8 cellular contexts compared by ENCODE assay signal in genomic region chr11:112219476-112220232, GRCh38. TPM values are rescaled to one million over a fixed set of nuclear protein-coding genes. Genes with fewer than 3 reads are reported as not detected.
A peak's percentile ranks its signal among the peaks of the same experiment; 100 is the strongest.
DNase-seq lines count a peak whose midpoint lies in the region; ATAC-seq and TF ChIP-seq lines count a peak whose summit lies in the region.

No MANE protein-coding gene starts in this region.

- peak; percentile 98 for ATAC-seq in activated naive CD8-positive, alpha-beta T cell treated with anti-CD3 and anti-CD28 coated beads, Interleukin-2, amount 10 ng/mL, durations not matched to agents 7 days and 5 days (ENCODE audit: low read depth)

- no peaks in the 10 kb centered on the region for H3K36me3 Mint-ChIP-seq in activated naive CD8-positive, alpha-beta T cell treated with anti-CD3 and anti-CD28 coated beads, Interleukin-2, amount 10 ng/mL, durations not matched to agents 7 days and 5 days
- H3K36me3 Mint-ChIP-seq in progenitor cell of endocrine pancreas (ENCODE audit: insufficient read depth), result no peaks in the 10 kb centered on the region

- H3K4me1 Mint-ChIP-seq in activated naive CD8-positive, alpha-beta T cell treated with anti-CD3 and anti-CD28 coated beads, Interleukin-2, amount 10 ng/mL, durations not matched to agents 7 days and 5 days, result peaks cover 10% of the 10 kb centered on the region
- peaks cover 6% of the 10 kb centered on the region for H3K4me1 Mint-ChIP-seq in progenitor cell of endocrine pancreas (ENCODE audit: low read depth)

- no peak overlapping the region for H3K4me3 Mint-ChIP-seq in activated naive CD8-positive, alpha-beta T cell treated with anti-CD3 and anti-CD28 coated beads, Interleukin-2, amount 10 ng/mL, durations not matched to agents 7 days and 5 days
- no peak overlapping the region for H3K4me3 Mint-ChIP-seq in progenitor cell of endocrine pancreas (ENCODE audit: low read depth)

- H3K27ac Mint-ChIP-seq in activated naive CD8-positive, alpha-beta T cell treated with anti-CD3 and anti-CD28 coated beads, Interleukin-2, amount 10 ng/mL, durations not matched to agents 7 days and 5 days, result peak overlapping the region; percentile 59
- no peak overlapping the region for H3K27ac Mint-ChIP-seq in progenitor cell of endocrine pancreas

- TF ChIP-seq CTCF in GM12865 (IDR thresholded peaks at IDR 0.05; ENCODE audit: insufficient read depth, low read depth, low read length, missing control alignments) (peak; percentile 64), progenitor cell of endocrine pancreas (IDR thresholded peaks at IDR 0.05; ENCODE audit: unreplicated experiment) (peak; percentile 82)

- CTCF ChIA-PET in HEK293T (lab: Yijun Ruan, JAX), result interaction anchor here (0.6 to 1.6 kb wide), 6 partner anchors 60 to 74 kb away, joined by 3 to 9 read pairs (median 4); no protein-coding TSS in a partner anchor

- intact Hi-C loops in head of caudate nucleus (cut with DNase I), result loop anchor here (5.0 kb wide), 1 partner anchor 58 kb away; no protein-coding TSS in a partner anchor

- no peaks in the 10 kb centered on the region for H3K9me3 Mint-ChIP-seq in activated naive CD8-positive, alpha-beta T cell treated with anti-CD3 and anti-CD28 coated beads, Interleukin-2, amount 10 ng/mL, durations not matched to agents 7 days and 5 days
- H3K9me3 Mint-ChIP-seq in progenitor cell of endocrine pancreas (ENCODE audit: low read depth), result no peaks in the 10 kb centered on the region

- H3K4me3 ChIP-seq in GM12865 (ENCODE audit: low read depth, low read length), result no peak overlapping the region

- no peaks in the 10 kb centered on the region for H3K27me3 Mint-ChIP-seq in activated naive CD8-positive, alpha-beta T cell treated with anti-CD3 and anti-CD28 coated beads, Interleukin-2, amount 10 ng/mL, durations not matched to agents 7 days and 5 days
- H3K27me3 Mint-ChIP-seq in progenitor cell of endocrine pancreas, result peaks cover 3% of the 10 kb centered on the region

- POLR2A ChIA-PET in HEK293T (lab: Yijun Ruan, JAX), result no interaction called here
- POLR2A ChIA-PET in activated naive CD8-positive, alpha-beta T cell treated with anti-CD3 and anti-CD28 coated beads, Interleukin-2, amount 10 ng/mL, durations not matched to agents 7 days and 5 days (lab: Charles Lee), result interaction anchor here (0.6 to 2.1 kb wide), 3 partner anchors 61 to 292 kb away, joined by 3 to 8 read pairs (median 7); no protein-coding TSS in a partner anchor

- peak; percentile 68 for DNase-seq in A172 (ENCODE audit: low spot score)
- DNase-seq in GM12865 (ENCODE audit: low read depth), result peak; percentile 84
- DNase-seq in HEK293T (ENCODE audit: extremely low spot score), result peak; percentile 70
- peak; percentile 75 for DNase-seq in M059J (ENCODE audit: low read depth)
- DNase-seq in RKO (ENCODE audit: low spot score), result peak; percentile 81
- no peak for DNase-seq in activated naive CD8-positive, alpha-beta T cell treated with anti-CD3 and anti-CD28 coated beads, Interleukin-2, amount 10 ng/mL, durations not matched to agents 7 days and 5 days
- peak in 32 of 42 donors; percentile 6 to 84 (median 49) for DNase-seq in head of caudate nucleus
- DNase-seq in progenitor cell of endocrine pancreas (ENCODE audit: low spot score, unreplicated experiment), result peak; percentile 20

TF ChIP-seq in HEK293T, 16 proteins besides CTCF, POLR2A, EP300 and RAD21:
- TF ChIP-seq ELF4 (IDR thresholded peaks at IDR 0.05) (no peak), PKNOX1 (IDR thresholded peaks at IDR 0.05) (0 out of 2 replicates have a peak, but pooled peaks have one; percentile 22), FOXM1 (IDR thresholded peaks at IDR 0.05; ENCODE audit: borderline replicate concordance) (no peak)

RNA-seq across cellular contexts. Expression of gene PTS, which starts 6.6 kb away (rescaled TPM):
- 33.0 and 51.8 TPM in 2 replicates for total RNA-seq in A172 (2014; rRNA removed; shearing (Covaris generic))
- 60.6 and 86.9 TPM in 2 replicates for total RNA-seq in M059J (2014; rRNA removed; shearing (Covaris generic))
- total RNA-seq in activated naive CD8-positive, alpha-beta T cell treated with anti-CD3 and anti-CD28 coated beads, Interleukin-2, amount 10 ng/mL, durations not matched to agents 7 days and 5 days, result 10 to 100 TPM; 20.9 to 24.2 TPM
- total RNA-seq in progenitor cell of endocrine pancreas, result 46.3 and 49.6 TPM in 2 replicates

RNA-seq across cellular contexts. Expression of gene PLET1, which starts 41.0 kb away (rescaled TPM):
- not detected in 2 replicates for total RNA-seq in A172 (2014; rRNA removed; shearing (Covaris generic))
- not detected in 2 replicates for total RNA-seq in M059J (2014; rRNA removed; shearing (Covaris generic))
- not detected for total RNA-seq in activated naive CD8-positive, alpha-beta T cell treated with anti-CD3 and anti-CD28 coated beads, Interleukin-2, amount 10 ng/mL, durations not matched to agents 7 days and 5 days
- total RNA-seq in progenitor cell of endocrine pancreas, result not detected in 2 replicates

RNA-seq across cellular contexts. Expression of gene BCO2, which starts 44.3 kb away (rescaled TPM):
- 0.10 TPM in 1 of 2 replicates, not detected in the other for total RNA-seq in A172 (2014; rRNA removed; shearing (Covaris generic))
- total RNA-seq in M059J (2014; rRNA removed; shearing (Covaris generic)), result 1.0 TPM in 1 of 2 replicates, not detected in the other
- total RNA-seq in activated naive CD8-positive, alpha-beta T cell treated with anti-CD3 and anti-CD28 coated beads, Interleukin-2, amount 10 ng/mL, durations not matched to agents 7 days and 5 days, result 1 to 10 TPM; 1.5 to 2.4 TPM
- total RNA-seq in progenitor cell of endocrine pancreas, result 3.0 and 3.6 TPM in 2 replicates

RNA-seq across cellular contexts. Expression of gene TEX12, which starts 52.5 kb away (rescaled TPM):
- not detected in 2 replicates for total RNA-seq in A172 (2014; rRNA removed; shearing (Covaris generic))
- 0.22 TPM in 1 of 2 replicates, not detected in the other for total RNA-seq in M059J (2014; rRNA removed; shearing (Covaris generic))
- under 1 TPM in 1 of 2 experiments, not detected in 1; 0.40 TPM for total RNA-seq in activated naive CD8-positive, alpha-beta T cell treated with anti-CD3 and anti-CD28 coated beads, Interleukin-2, amount 10 ng/mL, durations not matched to agents 7 days and 5 days
- not detected in 2 replicates for total RNA-seq in progenitor cell of endocrine pancreas

RNA-seq across cellular contexts. Expression of gene IL18, which starts 55.8 kb away (rescaled TPM):
- 32.4 and 68.3 TPM in 2 replicates for total RNA-seq in A172 (2014; rRNA removed; shearing (Covaris generic))
- 0.64 and 1.3 TPM in 2 replicates for total RNA-seq in M059J (2014; rRNA removed; shearing (Covaris generic))
- total RNA-seq in activated naive CD8-positive, alpha-beta T cell treated with anti-CD3 and anti-CD28 coated beads, Interleukin-2, amount 10 ng/mL, durations not matched to agents 7 days and 5 days, result under 1 TPM; 0.45 to 0.75 TPM
- 1.4 and 2.9 TPM in 2 replicates for total RNA-seq in progenitor cell of endocrine pancreas
